ENCODE assay signal across 17 cellular contexts in the genomic region with DNA sequence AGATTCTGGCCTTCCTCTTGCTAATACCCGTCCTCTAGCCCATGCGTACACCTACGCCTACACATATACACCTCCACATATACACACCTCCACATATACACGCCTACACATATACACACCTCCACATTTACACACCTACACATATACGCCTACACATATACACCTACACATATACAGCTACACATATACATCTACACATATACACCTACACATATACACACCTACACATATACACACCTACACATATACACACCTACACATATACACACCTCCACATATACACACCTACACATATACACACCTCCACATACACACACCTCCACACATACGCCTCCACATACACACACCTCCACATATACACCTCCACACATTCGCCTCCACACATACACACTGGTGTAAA. TPM values are rescaled to one million over a fixed set of nuclear protein-coding genes. Genes with fewer than 3 reads are reported as not detected.
DNase-seq lines count a peak whose midpoint lies in the region; ATAC-seq, FAIRE-seq and TF ChIP-seq lines count a peak whose summit lies in the region.
"Had no signal": no experiment of that assay in that cellular context is flagged by ENCODE, and none has a peak within 500 bp of the region (broad histone marks: within the 10 kb centered on the region; RNA-seq: fewer than 3 reads in every experiment).

No MANE protein-coding gene starts in this region.

- peaks cover 7% of the 10 kb centered on the region for H3K4me1 Mint-ChIP-seq in activated naive CD4-positive, alpha-beta T cell treated with anti-CD3 and anti-CD28 coated beads for 36 hours (ENCODE audit: low read depth)
- H3K4me1 Mint-ChIP-seq in activated naive CD8-positive, alpha-beta T cell treated with anti-CD3 and anti-CD28 coated beads, Interleukin-2, amount 50 U/mL, for 24 hours = peaks cover 4% of the 10 kb centered on the region

- no peak overlapping the region for H3K4me3 Mint-ChIP-seq in activated naive CD4-positive, alpha-beta T cell treated with anti-CD3 and anti-CD28 coated beads for 36 hours
- peak overlapping the region; percentile 6 for H3K4me3 Mint-ChIP-seq in activated naive CD8-positive, alpha-beta T cell treated with anti-CD3 and anti-CD28 coated beads, Interleukin-2, amount 50 U/mL, for 24 hours
- H3K4me3 Mint-ChIP-seq: IgD-negative memory B cell, T-cell had no signal

- peak overlapping the region in 1 of 2 donors; percentile 46 for H3K27ac Mint-ChIP-seq in activated naive CD4-positive, alpha-beta T cell treated with anti-CD3 and anti-CD28 coated beads, Interleukin-2, amount 50 U/mL, for 72 hours
- H3K27ac Mint-ChIP-seq in activated naive CD4-positive, alpha-beta T cell treated with anti-CD3 and anti-CD28 coated beads for 36 hours = no peak overlapping the region
- H3K27ac Mint-ChIP-seq in activated naive CD8-positive, alpha-beta T cell treated with anti-CD3 and anti-CD28 coated beads, Interleukin-2, amount 50 U/mL, for 24 hours = peak overlapping the region; percentile 73
- H3K27ac Mint-ChIP-seq: T-cell had no signal

- H3K27me3 ChIP-seq in keratinocyte (ENCODE audit: control insufficient read depth, extremely low read depth, insufficient read depth, low read length) = no peaks in the 10 kb centered on the region
- H3K27me3 ChIP-seq: brain microvascular endothelial cell, hepatocyte, neutrophil had no signal

- H4K20me1 ChIP-seq in keratinocyte (ENCODE audit: control insufficient read depth, extremely low read depth, insufficient read depth, low read length) = no peaks in the 10 kb centered on the region

- H3K9me3 ChIP-seq in keratinocyte (ENCODE audit: control insufficient read depth, low read depth, low read length) = no peaks in the 10 kb centered on the region
- H3K9me3 ChIP-seq: neutrophil, thoracic aorta had no signal

- no peak overlapping the region for H3K9ac ChIP-seq in keratinocyte (ENCODE audit: control insufficient read depth, extremely low read depth, insufficient read depth, low read length)

- no peaks in the 10 kb centered on the region for H3K9me1 ChIP-seq in keratinocyte (ENCODE audit: control insufficient read depth, extremely low read depth, insufficient read depth, low read length)

- H3K79me2 ChIP-seq in keratinocyte (ENCODE audit: control insufficient read depth, insufficient read depth, low read length) = no peaks in the 10 kb centered on the region
- H3K79me2 ChIP-seq: hepatocyte had no signal

- H2AFZ ChIP-seq in keratinocyte (ENCODE audit: control insufficient read depth, low read length) = no peak overlapping the region
- H2AFZ ChIP-seq: hepatocyte, PC-9 had no signal

- FAIRE-seq in keratinocyte (lab: Jason Lieb, UNC) (peak; percentile 95), urothelium cell line (lab: Jason Lieb, UNC) (peak; percentile 62)

- H3K4me3 ChIP-seq in keratinocyte (ENCODE audit: control insufficient read depth in 2 of 3, extremely low read depth in 1 of 3, insufficient read depth in 2 of 3, low read depth in 1 of 3, low read length in 3 of 3) = no peak overlapping the region
- H3K4me3 ChIP-seq: hepatocyte, PC-9, thoracic aorta had no signal

- H3K36me3 Mint-ChIP-seq in activated naive CD4-positive, alpha-beta T cell treated with anti-CD3 and anti-CD28 coated beads, Interleukin-2, amount 50 U/mL, for 72 hours = peaks cover 5 to 23% of the 10 kb centered on the region in 2 donors
- peaks cover 39% of the 10 kb centered on the region for H3K36me3 Mint-ChIP-seq in activated naive CD4-positive, alpha-beta T cell treated with anti-CD3 and anti-CD28 coated beads for 36 hours (ENCODE audit: low read depth)
- H3K36me3 Mint-ChIP-seq in activated naive CD8-positive, alpha-beta T cell treated with anti-CD3 and anti-CD28 coated beads, Interleukin-2, amount 50 U/mL, for 24 hours (ENCODE audit: low read depth) = peaks cover 26% of the 10 kb centered on the region

- dilution Hi-C loops in keratinocyte (cut with MboI; ENCODE audit: extremely low pct_ligation_motif_present, low sequenced_read_pairs) = no loop called here

- no peaks in the 10 kb centered on the region for H3K4me1 ChIP-seq in keratinocyte (ENCODE audit: control insufficient read depth, extremely low read depth, insufficient read depth, low read length)

- CTCF ChIA-PET in activated naive CD4-positive, alpha-beta T cell treated with anti-CD3 and anti-CD28 coated beads for 36 hours (lab: Charles Lee) = interaction anchor here (0.6 to 1.0 kb wide), 2 partner anchors 15 to 61 kb away, joined by 3 to 4 read pairs; no protein-coding TSS in a partner anchor

- peaks cover 11 to 18% of the 10 kb centered on the region in 2 experiments for H3K36me3 ChIP-seq in keratinocyte (ENCODE audit: control insufficient read depth in 2 of 2, extremely low read depth in 1 of 2, insufficient read depth in 2 of 2, low read length in 2 of 2)

- no peaks in the 10 kb centered on the region for H3K27me3 Mint-ChIP-seq in activated naive CD4-positive, alpha-beta T cell treated with anti-CD3 and anti-CD28 coated beads for 36 hours (ENCODE audit: low read depth)
- H3K27me3 Mint-ChIP-seq in activated naive CD8-positive, alpha-beta T cell treated with anti-CD3 and anti-CD28 coated beads, Interleukin-2, amount 50 U/mL, for 24 hours = peaks cover 2% of the 10 kb centered on the region
- H3K27me3 Mint-ChIP-seq: IgD-negative memory B cell, T-cell had no signal

- DNase-seq in activated naive CD4-positive, alpha-beta T cell treated with anti-CD3 and anti-CD28 coated beads, Interleukin-2, amount 50 U/mL, for 72 hours (ENCODE audit: low spot score in 2 of 2) = no peak
- DNase-seq in activated naive CD4-positive, alpha-beta T cell treated with anti-CD3 and anti-CD28 coated beads for 36 hours = no peak
- DNase-seq in activated naive CD8-positive, alpha-beta T cell treated with anti-CD3 and anti-CD28 coated beads, Interleukin-2, amount 50 U/mL, for 24 hours = no peak
- DNase-seq in keratinocyte (ENCODE audit: low read depth, low spot score) (no peak), urothelium cell line (ENCODE audit: low spot score) (no peak), LoVo (ENCODE audit: low spot score) (no peak), NCI-H2107 (lab: John Stamatoyannopoulos, UW) (no peak)
- DNase-seq: activated CD4-positive, CD25-positive, alpha-beta regulatory T cell treated with anti-CD3 and anti-CD28 coated beads, Interleukin-2, amount 50 U/mL, for 72 hours; brain microvascular endothelial cell; NCI-H1417 treated with DMSO at 0.1 percent for 48 hours; PC-9; T-cell had no signal

- no peak for TF ChIP-seq CTCF in keratinocyte (optimal IDR thresholded peaks at IDR 0.05 in 1 of 3, IDR thresholded peaks at IDR 0.05 in 1 of 3, conservative IDR thresholded peaks at IDR 0.05 in 1 of 3; ENCODE audit: extremely low read depth in 1 of 3, insufficient read depth in 2 of 3, low read length in 3 of 3)

- peaks cover 0 to 6% of the 10 kb centered on the region in 2 donors for H3K9me3 Mint-ChIP-seq in activated naive CD4-positive, alpha-beta T cell treated with anti-CD3 and anti-CD28 coated beads, Interleukin-2, amount 50 U/mL, for 72 hours
- peaks cover 4% of the 10 kb centered on the region for H3K9me3 Mint-ChIP-seq in activated naive CD4-positive, alpha-beta T cell treated with anti-CD3 and anti-CD28 coated beads for 36 hours
- H3K9me3 Mint-ChIP-seq in activated naive CD8-positive, alpha-beta T cell treated with anti-CD3 and anti-CD28 coated beads, Interleukin-2, amount 50 U/mL, for 24 hours = peaks cover 4% of the 10 kb centered on the region
- H3K9me3 Mint-ChIP-seq: IgD-negative memory B cell, T-cell had no signal

- intact Hi-C loops in activated naive CD4-positive, alpha-beta T cell treated with anti-CD3 and anti-CD28 coated beads for 36 hours (cut with micrococcal nuclease) = no loop called here

- no peak overlapping the region for H3K4me2 ChIP-seq in keratinocyte (ENCODE audit: control insufficient read depth, extremely low read depth, insufficient read depth, low read depth, low read length)
- H3K4me2 ChIP-seq: hepatocyte, PC-9 had no signal

- H3K27ac ChIP-seq in keratinocyte (ENCODE audit: control insufficient read depth, insufficient read depth, low read length) = no peak overlapping the region
- H3K27ac ChIP-seq: brain microvascular endothelial cell, hepatocyte, neutrophil, PC-9, thoracic aorta had no signal

- ATAC-seq in activated naive CD4-positive, alpha-beta T cell treated with anti-CD3 and anti-CD28 coated beads, Interleukin-2, amount 50 U/mL, for 72 hours = peak; percentile 29 to 34
- peak; percentile 49 for ATAC-seq in activated naive CD8-positive, alpha-beta T cell treated with anti-CD3 and anti-CD28 coated beads, Interleukin-2, amount 50 U/mL, for 24 hours
- ATAC-seq in GM21737 (IDR thresholded peaks at IDR 0.05; ENCODE audit: unreplicated experiment) = no peak
- ATAC-seq: T-cell had no signal

RNA-seq across cellular contexts. Expression of gene AK3, which starts 27.2 kb away (rescaled TPM):
- total RNA-seq in activated naive CD4-positive, alpha-beta T cell treated with anti-CD3 and anti-CD28 coated beads, Interleukin-2, amount 50 U/mL, for 72 hours = 10 to 100 TPM; 37.5 to 44.9 TPM
- 10 to 100 TPM; 50.2 to 50.9 TPM for total RNA-seq in activated naive CD4-positive, alpha-beta T cell treated with anti-CD3 and anti-CD28 coated beads for 36 hours
- 28.5 to 45.8 TPM (median 37.6 TPM) in 3 replicates for polyA plus RNA-seq in keratinocyte
- polyA plus RNA-seq in keratinocyte (2011; ENCODE audit: low read depth) = 21.6 TPM
- 37.0 and 60.6 TPM in 2 replicates for polyA plus RNA-seq in keratinocyte (2011; cell fraction: cytosol; rRNA removed)
- 21.2 and 22.8 TPM in 2 replicates for polyA plus RNA-seq in keratinocyte (2011; cell fraction: nucleus; rRNA removed)
- polyA plus RNA-seq in keratinocyte (2012; ENCODE audit: low replicate concordance) = 32.1 and 40.5 TPM in 2 replicates
- polyA minus RNA-seq in keratinocyte = 11.9 to 20.8 TPM (median 18.3 TPM) in 3 replicates
- polyA minus RNA-seq in keratinocyte (2011; cell fraction: cytosol; rRNA and poly(A)+ RNA removed) = 66.0 TPM
- polyA minus RNA-seq in keratinocyte (2011; cell fraction: nucleus; rRNA and poly(A)+ RNA removed) = 12.0 and 17.7 TPM in 2 replicates

RNA-seq across cellular contexts. Expression of gene CDC37L1, which starts 34.5 kb away (rescaled TPM):
- 10 to 100 TPM in 1 of 2 donors, 1 to 10 TPM in 1; 9.1 to 18.3 TPM for total RNA-seq in activated naive CD4-positive, alpha-beta T cell treated with anti-CD3 and anti-CD28 coated beads, Interleukin-2, amount 50 U/mL, for 72 hours
- 10 to 100 TPM; 13.7 to 14.5 TPM for total RNA-seq in activated naive CD4-positive, alpha-beta T cell treated with anti-CD3 and anti-CD28 coated beads for 36 hours
- polyA plus RNA-seq in keratinocyte = 8.7 to 15.5 TPM (median 11.4 TPM) in 3 replicates
- polyA plus RNA-seq in keratinocyte (2011; ENCODE audit: low read depth) = 36.7 TPM
- polyA plus RNA-seq in keratinocyte (2011; cell fraction: cytosol; rRNA removed) = 11.6 and 12.3 TPM in 2 replicates
- 5.5 and 9.1 TPM in 2 replicates for polyA plus RNA-seq in keratinocyte (2011; cell fraction: nucleus; rRNA removed)
- 11.4 and 19.8 TPM in 2 replicates for polyA plus RNA-seq in keratinocyte (2012; ENCODE audit: low replicate concordance)
- 0.56 to 9.2 TPM (median 5.8 TPM) in 3 replicates for polyA minus RNA-seq in keratinocyte
- 12.7 TPM for polyA minus RNA-seq in keratinocyte (2011; cell fraction: cytosol; rRNA and poly(A)+ RNA removed)
- polyA minus RNA-seq in keratinocyte (2011; cell fraction: nucleus; rRNA and poly(A)+ RNA removed) = 3.7 and 5.0 TPM in 2 replicates

RNA-seq across cellular contexts. Expression of gene SPATA6L, which starts 47.6 kb away (rescaled TPM):
- total RNA-seq in activated naive CD4-positive, alpha-beta T cell treated with anti-CD3 and anti-CD28 coated beads, Interleukin-2, amount 50 U/mL, for 72 hours = 1 to 10 TPM in 1 of 2 donors, under 1 TPM in 1; 0.99 to 2.1 TPM
- total RNA-seq in activated naive CD4-positive, alpha-beta T cell treated with anti-CD3 and anti-CD28 coated beads for 36 hours = 1 to 10 TPM in 1 of 2 experiments, under 1 TPM in 1; 0.91 to 1.4 TPM
- 0.51 to 0.92 TPM (median 0.80 TPM) in 3 replicates for polyA plus RNA-seq in keratinocyte
- 0.61 TPM for polyA plus RNA-seq in keratinocyte (2011; ENCODE audit: low read depth)
- 0.47 and 0.49 TPM in 2 replicates for polyA plus RNA-seq in keratinocyte (2011; cell fraction: cytosol; rRNA removed)
- 1.4 and 1.9 TPM in 2 replicates for polyA plus RNA-seq in keratinocyte (2011; cell fraction: nucleus; rRNA removed)
- 0.13 and 1.7 TPM in 2 replicates for polyA plus RNA-seq in keratinocyte (2012; ENCODE audit: low replicate concordance)
- 1.2 to 3.2 TPM in 2 of 3 replicates, not detected in the other for polyA minus RNA-seq in keratinocyte
- polyA minus RNA-seq in keratinocyte (2011; cell fraction: cytosol; rRNA and poly(A)+ RNA removed) = not detected
- 1.1 and 2.2 TPM in 2 replicates for polyA minus RNA-seq in keratinocyte (2011; cell fraction: nucleus; rRNA and poly(A)+ RNA removed)
- polyA plus RNA-seq: IgD-negative memory B cell had no signal

RNA-seq across cellular contexts. Expression of gene PLPP6, which starts 51.8 kb away (rescaled TPM):
- total RNA-seq in activated naive CD4-positive, alpha-beta T cell treated with anti-CD3 and anti-CD28 coated beads, Interleukin-2, amount 50 U/mL, for 72 hours = 1 to 10 TPM; 2.0 to 3.6 TPM
- total RNA-seq in activated naive CD4-positive, alpha-beta T cell treated with anti-CD3 and anti-CD28 coated beads for 36 hours = 1 to 10 TPM; 4.6 to 5.3 TPM
- polyA plus RNA-seq in keratinocyte = 5.6 to 7.7 TPM (median 6.6 TPM) in 3 replicates
- 7.7 TPM for polyA plus RNA-seq in keratinocyte (2011; ENCODE audit: low read depth)
- 3.4 and 5.6 TPM in 2 replicates for polyA plus RNA-seq in keratinocyte (2011; cell fraction: cytosol; rRNA removed)
- polyA plus RNA-seq in keratinocyte (2011; cell fraction: nucleus; rRNA removed) = 11.6 and 12.5 TPM in 2 replicates
- 5.6 and 8.8 TPM in 2 replicates for polyA plus RNA-seq in keratinocyte (2012; ENCODE audit: low replicate concordance)
- polyA minus RNA-seq in keratinocyte = 6.1 to 7.7 TPM (median 6.7 TPM) in 3 replicates
- 8.2 TPM for polyA minus RNA-seq in keratinocyte (2011; cell fraction: cytosol; rRNA and poly(A)+ RNA removed)
- 8.3 and 9.1 TPM in 2 replicates for polyA minus RNA-seq in keratinocyte (2011; cell fraction: nucleus; rRNA and poly(A)+ RNA removed)
